ENCODE assay signal across 8 cellular contexts in genomic region chr20:49750611-49751396, GRCh38. TPM values are rescaled to one million over a fixed set of nuclear protein-coding genes. Genes with fewer than 3 reads are reported as not detected.
DNase-seq lines count a peak whose midpoint lies in the region; ATAC-seq lines count a peak whose summit lies in the region.

No MANE protein-coding gene starts in this region.

- ATAC-seq in HG02798 (IDR thresholded peaks at IDR 0.05; ENCODE audit: poor library complexity, unreplicated experiment) (peak; percentile 78), GM19328 (IDR thresholded peaks at IDR 0.05; ENCODE audit: unreplicated experiment) (no peak)
- ATAC-seq in stimulated activated memory B cell treated with anti-CD40 and anti-IgM and Interleukin-4, amounts not matched to agents 10 μg/mL and 1 μg/mL and 100 μg/mL, for 72 hours: peak; percentile 93

- H3K4me1 Mint-ChIP-seq in stimulated activated memory B cell treated with anti-CD40 and anti-IgM and Interleukin-4, amounts not matched to agents 10 μg/mL and 1 μg/mL and 100 μg/mL, for 72 hours: peaks cover 18% of the 10 kb centered on the region

- H3K9me3 Mint-ChIP-seq in stimulated activated memory B cell treated with anti-CD40 and anti-IgM and Interleukin-4, amounts not matched to agents 10 μg/mL and 1 μg/mL and 100 μg/mL, for 72 hours: no peaks in the 10 kb centered on the region

- peak overlapping the region; percentile 62 for H3K27ac Mint-ChIP-seq in stimulated activated memory B cell treated with anti-CD40 and anti-IgM and Interleukin-4, amounts not matched to agents 10 μg/mL and 1 μg/mL and 100 μg/mL, for 72 hours

- no peaks in the 10 kb centered on the region for H3K36me3 Mint-ChIP-seq in stimulated activated memory B cell treated with anti-CD40 and anti-IgM and Interleukin-4, amounts not matched to agents 10 μg/mL and 1 μg/mL and 100 μg/mL, for 72 hours

- peak; percentile 10 for DNase-seq in activated gamma-delta T cell treated with Interleukin-2 at 50 U/mL for 16 hours
- DNase-seq in activated gamma-delta T cell (lab: John Stamatoyannopoulos, UW): no peak
- peak; percentile 52 for DNase-seq in RPMI7951 (ENCODE audit: low read depth)
- no peak for DNase-seq in NCI-H1436 treated with DMSO at 0.1 percent for 48 hours (lab: John Stamatoyannopoulos, UW)
- DNase-seq in kidney glomerular epithelial cell (lab: John Stamatoyannopoulos, UW): no peak

- H3K27me3 Mint-ChIP-seq in stimulated activated memory B cell treated with anti-CD40 and anti-IgM and Interleukin-4, amounts not matched to agents 10 μg/mL and 1 μg/mL and 100 μg/mL, for 72 hours: no peaks in the 10 kb centered on the region

- H3K4me3 Mint-ChIP-seq in stimulated activated memory B cell treated with anti-CD40 and anti-IgM and Interleukin-4, amounts not matched to agents 10 μg/mL and 1 μg/mL and 100 μg/mL, for 72 hours: peak overlapping the region; percentile 4

RNA-seq across cellular contexts. Expression of gene B4GALT5, which starts 37.1 kb away (rescaled TPM):
- total RNA-seq in RPMI7951 (2014; rRNA removed; shearing (Covaris generic)): 25.5 and 30.5 TPM in 2 replicates

Comparison
In these comparisons a context has a peak if more than half of its experiments do, and no peak if none do; other contexts are left out.
1. DNase-seq: peak in activated gamma-delta T cell treated with Interleukin-2 at 50 U/mL for 16 hours (single experiment) and RPMI7951 (single experiment); none in activated gamma-delta T cell (single experiment), NCI-H1436 treated with DMSO at 0.1 percent for 48 hours (single experiment) and kidney glomerular epithelial cell (single experiment).